In the genomic region with DNA sequence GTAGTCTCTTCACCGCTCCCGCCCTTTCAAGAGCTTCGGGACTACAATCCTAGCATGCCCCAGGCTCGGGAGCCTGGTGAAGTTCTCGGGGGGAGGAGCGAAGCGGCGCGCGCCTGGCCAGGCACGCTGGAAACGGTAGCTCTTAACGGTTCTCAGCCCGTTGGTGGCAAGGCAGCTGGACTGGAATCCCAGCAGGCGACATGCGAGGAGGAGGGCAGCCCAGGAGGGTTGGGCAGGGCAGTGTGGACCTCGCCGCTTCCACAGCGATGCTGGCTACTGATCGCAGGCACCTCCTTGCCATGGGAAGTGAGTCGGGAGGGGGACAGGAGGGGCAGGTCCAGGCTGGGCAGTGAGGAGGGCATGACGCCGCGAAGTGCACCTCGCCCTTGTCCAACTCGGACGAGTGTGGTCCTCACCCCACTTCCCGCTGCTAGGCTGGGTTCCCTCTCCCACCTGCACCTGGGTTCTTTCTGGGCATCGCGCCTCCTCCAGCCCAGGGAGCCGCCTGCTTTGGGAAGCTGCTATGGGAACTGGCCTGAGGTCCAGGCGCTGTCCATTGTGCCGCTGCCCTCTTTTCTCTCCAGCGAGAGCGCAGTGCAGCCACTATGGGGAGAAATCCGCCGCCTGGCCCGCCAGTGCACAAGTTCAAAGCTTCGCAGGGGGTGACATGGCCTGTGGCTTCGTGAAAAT, we compare ENCODE assay signal across 17 cellular contexts.
DNase-seq lines count a peak whose midpoint lies in the region; ATAC-seq and TF ChIP-seq lines count a peak whose summit lies in the region.
"Had no signal": no experiment of that assay in that cellular context is flagged by ENCODE, and none has a peak within 500 bp of the region (broad histone marks: within the 10 kb centered on the region; RNA-seq: fewer than 3 reads in every experiment).

No MANE protein-coding gene starts in this region.

- H3K4me1 ChIP-seq in testis (no peaks in the 10 kb centered on the region), ascending aorta (no peaks in the 10 kb centered on the region)
- H3K4me1 ChIP-seq: BLaER1, Caco-2 had no signal

- POLR2A ChIA-PET in activated CD4-positive, alpha-beta T cell treated with anti-CD3 and anti-CD28 coated beads for 36 hours (lab: Charles Lee) = no interaction called here
- POLR2A ChIA-PET in activated CD8-positive, alpha-beta T cell treated with anti-CD3 and anti-CD28 coated beads for 36 hours (lab: Charles Lee) = no interaction called here

- H3K4me1 Mint-ChIP-seq in activated CD4-positive, alpha-beta T cell treated with anti-CD3 and anti-CD28 coated beads, Interleukin-2, amount 10 ng/mL, durations not matched to agents 24 days and 14 days = no peaks in the 10 kb centered on the region
- H3K4me1 Mint-ChIP-seq in activated CD4-positive, alpha-beta T cell treated with anti-CD3 and anti-CD28 coated beads for 36 hours = no peaks in the 10 kb centered on the region
- no peaks in the 10 kb centered on the region for H3K4me1 Mint-ChIP-seq in activated CD8-positive, alpha-beta T cell treated with anti-CD3 and anti-CD28 coated beads for 36 hours (ENCODE audit: low read depth)
- H3K4me1 Mint-ChIP-seq: B cell; CD4-positive, CD25-positive, alpha-beta regulatory T cell had no signal

- CTCF ChIA-PET in activated CD4-positive, alpha-beta T cell treated with anti-CD3 and anti-CD28 coated beads for 36 hours (lab: Charles Lee) = no interaction called here
- CTCF ChIA-PET in activated CD8-positive, alpha-beta T cell treated with anti-CD3 and anti-CD28 coated beads for 36 hours (lab: Charles Lee) = no interaction called here

- WGBS in testis, 2 donors = 45 to 50% methylated on average over 31 to 40 of the region's 40 CpGs

- H3K27ac ChIP-seq in testis = no peak overlapping the region
- no peak overlapping the region for H3K27ac ChIP-seq in ascending aorta
- H3K27ac ChIP-seq: BLaER1, C4-2B, GM23248 had no signal

- H3K9me3 ChIP-seq in testis (no peaks in the 10 kb centered on the region), ascending aorta (peaks cover 22 to 27% of the 10 kb centered on the region in 2 donors)
- H3K9me3 ChIP-seq: Caco-2 had no signal

- no peak for ATAC-seq in activated CD4-positive, alpha-beta T cell treated with anti-CD3 and anti-CD28 coated beads for 36 hours
- ATAC-seq in activated CD8-positive, alpha-beta T cell treated with anti-CD3 and anti-CD28 coated beads for 36 hours = no peak
- ATAC-seq: CD8-positive, alpha-beta T cell had no signal

- H3K36me3 ChIP-seq in testis (ENCODE audit: low read depth, missing control alignments) (no peaks in the 10 kb centered on the region), ascending aorta (no peaks in the 10 kb centered on the region)
- H3K36me3 ChIP-seq: BLaER1 had no signal

- no peak overlapping the region for H3K27ac Mint-ChIP-seq in activated CD4-positive, alpha-beta T cell treated with anti-CD3 and anti-CD28 coated beads, Interleukin-2, amount 10 ng/mL, durations not matched to agents 24 days and 14 days
- no peak overlapping the region for H3K27ac Mint-ChIP-seq in activated CD4-positive, alpha-beta T cell treated with anti-CD3 and anti-CD28 coated beads for 36 hours
- H3K27ac Mint-ChIP-seq in activated CD8-positive, alpha-beta T cell treated with anti-CD3 and anti-CD28 coated beads for 36 hours = no peak overlapping the region
- H3K27ac Mint-ChIP-seq: B cell; CD4-positive, CD25-positive, alpha-beta regulatory T cell; CD8-positive, alpha-beta T cell had no signal

- TF ChIP-seq CTCF in testis (IDR thresholded peaks at IDR 0.05) (no peak), ascending aorta (IDR thresholded peaks at IDR 0.05) (no peak)
- no peak for TF ChIP-seq CTCF in activated CD8-positive, alpha-beta T cell treated with anti-CD3 and anti-CD28 coated beads for 36 hours (IDR thresholded peaks at IDR 0.05)

- no peaks in the 10 kb centered on the region for H3K27me3 Mint-ChIP-seq in activated CD4-positive, alpha-beta T cell treated with anti-CD3 and anti-CD28 coated beads, Interleukin-2, amount 10 ng/mL, durations not matched to agents 24 days and 14 days
- no peaks in the 10 kb centered on the region for H3K27me3 Mint-ChIP-seq in activated CD4-positive, alpha-beta T cell treated with anti-CD3 and anti-CD28 coated beads for 36 hours
- no peaks in the 10 kb centered on the region for H3K27me3 Mint-ChIP-seq in activated CD8-positive, alpha-beta T cell treated with anti-CD3 and anti-CD28 coated beads for 36 hours
- H3K27me3 Mint-ChIP-seq: B cell; CD4-positive, CD25-positive, alpha-beta regulatory T cell had no signal

- no peak for TF ChIP-seq POLR2A in testis (IDR thresholded peaks at IDR 0.05)

- peak; percentile 24 for DNase-seq in activated CD4-positive, alpha-beta T cell treated with anti-CD3 and anti-CD28 coated beads, Interleukin-2, amount 10 ng/mL, durations not matched to agents 24 days and 14 days
- no peak for DNase-seq in activated CD4-positive, alpha-beta T cell treated with anti-CD3 and anti-CD28 coated beads for 36 hours
- DNase-seq in SK-N-DZ (ENCODE audit: low spot score) (peak; percentile 7), testis (no peak), ascending aorta (ENCODE audit: low spot score in 2 of 2) (no peak)
- DNase-seq in activated CD8-positive, alpha-beta T cell treated with anti-CD3 and anti-CD28 coated beads for 36 hours = no peak
- DNase-seq: Caco-2; CD4-positive, CD25-positive, alpha-beta regulatory T cell; CD8-positive, alpha-beta T cell; DMS153; DND-41; GM23248; H7; HCEC 1CT had no signal

- H3K4me3 Mint-ChIP-seq in activated CD4-positive, alpha-beta T cell treated with anti-CD3 and anti-CD28 coated beads, Interleukin-2, amount 10 ng/mL, durations not matched to agents 24 days and 14 days = no peak overlapping the region
- no peak overlapping the region for H3K4me3 Mint-ChIP-seq in activated CD4-positive, alpha-beta T cell treated with anti-CD3 and anti-CD28 coated beads for 36 hours
- H3K4me3 Mint-ChIP-seq in activated CD8-positive, alpha-beta T cell treated with anti-CD3 and anti-CD28 coated beads for 36 hours = no peak overlapping the region
- H3K4me3 Mint-ChIP-seq: B cell; CD4-positive, CD25-positive, alpha-beta regulatory T cell; CD8-positive, alpha-beta T cell had no signal

- intact Hi-C loops in activated CD4-positive, alpha-beta T cell treated with anti-CD3 and anti-CD28 coated beads, Interleukin-2, amount 10 ng/mL, durations not matched to agents 24 days and 14 days (cut with micrococcal nuclease) = no loop called here
- intact Hi-C loops in activated CD4-positive, alpha-beta T cell treated with anti-CD3 and anti-CD28 coated beads for 36 hours (cut with DNase I, micrococcal nuclease) = loop anchor here in 1 of 2 experiments (5.0 kb wide), 1 partner anchor 38 kb away; no protein-coding TSS in a partner anchor
- intact Hi-C loops in testis (cut with DNase I; ENCODE audit: low total_unique reads) = no loop called here
- intact Hi-C loops in activated CD8-positive, alpha-beta T cell treated with anti-CD3 and anti-CD28 coated beads for 36 hours (cut with micrococcal nuclease) = no loop called here
- intact Hi-C loops in ascending aorta (cut with DNase I) = no loop called here

- H3K36me3 Mint-ChIP-seq in activated CD4-positive, alpha-beta T cell treated with anti-CD3 and anti-CD28 coated beads, Interleukin-2, amount 10 ng/mL, durations not matched to agents 24 days and 14 days (ENCODE audit: low read depth) = peaks cover 2% of the 10 kb centered on the region
- peaks cover 12% of the 10 kb centered on the region for H3K36me3 Mint-ChIP-seq in activated CD4-positive, alpha-beta T cell treated with anti-CD3 and anti-CD28 coated beads for 36 hours (ENCODE audit: low read depth)
- peaks cover 8% of the 10 kb centered on the region for H3K36me3 Mint-ChIP-seq in activated CD8-positive, alpha-beta T cell treated with anti-CD3 and anti-CD28 coated beads for 36 hours (ENCODE audit: low read depth)
- H3K36me3 Mint-ChIP-seq: CD4-positive, CD25-positive, alpha-beta regulatory T cell; CD8-positive, alpha-beta T cell had no signal

- H3K27me3 ChIP-seq in testis = no peaks in the 10 kb centered on the region
- H3K27me3 ChIP-seq in ascending aorta = no peaks in the 10 kb centered on the region
- H3K27me3 ChIP-seq: BLaER1 had no signal

- peaks cover 21% of the 10 kb centered on the region for H3K9me3 Mint-ChIP-seq in activated CD4-positive, alpha-beta T cell treated with anti-CD3 and anti-CD28 coated beads, Interleukin-2, amount 10 ng/mL, durations not matched to agents 24 days and 14 days
- H3K9me3 Mint-ChIP-seq in activated CD4-positive, alpha-beta T cell treated with anti-CD3 and anti-CD28 coated beads for 36 hours (ENCODE audit: low read depth) = peaks cover 39% of the 10 kb centered on the region
- H3K9me3 Mint-ChIP-seq in activated CD8-positive, alpha-beta T cell treated with anti-CD3 and anti-CD28 coated beads for 36 hours = peaks cover 34% of the 10 kb centered on the region

- H3K4me3 ChIP-seq in testis = peak overlapping the region; percentile 43 to 44
- H3K4me3 ChIP-seq in ascending aorta = no peak overlapping the region
- H3K4me3 ChIP-seq: BLaER1, GM23248 had no signal

Comparison
In these comparisons a context has a peak if more than half of its experiments do, and no peak if none do; other contexts are left out.
1. DNase-seq: peak in activated CD4-positive, alpha-beta T cell treated with anti-CD3 and anti-CD28 coated beads, Interleukin-2, amount 10 ng/mL, durations not matched to agents 24 days and 14 days (single experiment) and SK-N-DZ (single experiment); none in activated CD4-positive, alpha-beta T cell treated with anti-CD3 and anti-CD28 coated beads for 36 hours (single experiment), testis (single experiment), activated CD8-positive, alpha-beta T cell treated with anti-CD3 and anti-CD28 coated beads for 36 hours (single experiment) and ascending aorta (0 of 2).
2. H3K4me3 ChIP-seq: peak in testis (2 of 2); none in ascending aorta (0 of 2).